32 cellular contexts compared by ENCODE assay signal in genomic region chr10:48195803-48196202, GRCh38.
"Had no signal": no experiment of that assay in that cellular context is flagged by ENCODE, and none has a peak within 500 bp of the region (broad histone marks: within the 10 kb centered on the region; RNA-seq: fewer than 3 reads in every experiment).

No MANE protein-coding gene starts in this region.

- H3K9me3 Mint-ChIP-seq: activated CD8-positive, alpha-beta T cell treated with anti-CD3 and anti-CD28 coated beads for 36 hours; activated naive CD4-positive, alpha-beta T cell treated with anti-CD3 and anti-CD28 coated beads, Interleukin-2, amount 10 ng/mL, durations not matched to agents 7 days and 5 days; activated T-cell treated with anti-CD3 and anti-CD28 coated beads, Interleukin-2, amount 50 U/mL, for 24 hours; T-helper 2 cell treated with Interferon-gamma antibody and Interleukin-4, amounts not matched to agents 5 μg/mL and 100 μg/mL, for 36 hours had no signal

- H3K27me3 Mint-ChIP-seq: activated B cell treated with CpG ODN at 0.5 μM for 24 hours; activated CD8-positive, alpha-beta T cell treated with anti-CD3 and anti-CD28 coated beads for 36 hours; activated naive CD4-positive, alpha-beta T cell treated with anti-CD3 and anti-CD28 coated beads, Interleukin-2, amount 10 ng/mL, durations not matched to agents 7 days and 5 days; activated naive CD8-positive, alpha-beta T cell treated with anti-CD3 and anti-CD28 coated beads, Interleukin-2, amount 10 ng/mL, durations not matched to agents 7 days and 5 days; activated T-cell treated with anti-CD3 and anti-CD28 coated beads, Interleukin-2, amount 50 U/mL, for 24 hours had no signal

- H3K4me1 ChIP-seq: ascending aorta, breast epithelium, esophagus muscularis mucosa, foreskin keratinocyte, gastrocnemius medialis had no signal

- H3K36me3 ChIP-seq: ascending aorta, breast epithelium, cardiac muscle cell, colonic mucosa, esophagus muscularis mucosa, gastrocnemius medialis, heart left ventricle had no signal

- H3K4me3 Mint-ChIP-seq: activated B cell treated with CpG ODN at 0.5 μM for 24 hours; activated CD8-positive, alpha-beta T cell treated with anti-CD3 and anti-CD28 coated beads for 36 hours; activated naive CD4-positive, alpha-beta T cell treated with anti-CD3 and anti-CD28 coated beads, Interleukin-2, amount 10 ng/mL, durations not matched to agents 7 days and 5 days; activated naive CD8-positive, alpha-beta T cell treated with anti-CD3 and anti-CD28 coated beads, Interleukin-2, amount 10 ng/mL, durations not matched to agents 7 days and 5 days; activated T-cell treated with anti-CD3 and anti-CD28 coated beads, Interleukin-2, amount 50 U/mL, for 24 hours; activated T-cell treated with anti-CD3 and anti-CD28 coated beads, Interleukin-2, amount 50 U/mL, for 72 hours; brain; T-helper 17 cell; T-helper 2 cell treated with Interferon-gamma antibody and Interleukin-4, amounts not matched to agents 5 μg/mL and 100 μg/mL, for 36 hours had no signal

- H3K36me3 Mint-ChIP-seq: activated naive CD4-positive, alpha-beta T cell treated with anti-CD3 and anti-CD28 coated beads, Interleukin-2, amount 10 ng/mL, durations not matched to agents 7 days and 5 days; activated naive CD4-positive, alpha-beta T cell treated with anti-CD3 and anti-CD28 coated beads, Interleukin-2, amount 50 U/mL, for 72 hours; activated naive CD8-positive, alpha-beta T cell treated with anti-CD3 and anti-CD28 coated beads, Interleukin-2, amount 10 ng/mL, durations not matched to agents 7 days and 5 days; brain had no signal

- H3K27me3 ChIP-seq: ascending aorta, breast epithelium, cardiac muscle cell, colonic mucosa, esophagus muscularis mucosa, gastrocnemius medialis, heart left ventricle had no signal

- H3K4me1 Mint-ChIP-seq: activated naive CD4-positive, alpha-beta T cell treated with anti-CD3 and anti-CD28 coated beads, Interleukin-2, amount 10 ng/mL, durations not matched to agents 7 days and 5 days; activated naive CD8-positive, alpha-beta T cell treated with anti-CD3 and anti-CD28 coated beads, Interleukin-2, amount 10 ng/mL, durations not matched to agents 7 days and 5 days; T-helper 17 cell had no signal

- DNase-seq: activated B cell treated with CpG ODN at 0.5 μM for 24 hours; activated CD4-positive, alpha-beta T cell treated with anti-CD3 and anti-CD28 coated beads for 48 hours; activated CD4-positive, alpha-beta T cell treated with anti-CD3 and anti-CD28 coated beads, Interleukin-2, amount 50 U/mL, for 1 hour; activated CD4-positive, alpha-beta T cell treated with anti-CD3 and anti-CD28 coated beads, Interleukin-2, amount 50 U/mL, for 48 hours; activated CD8-positive, alpha-beta memory T cell treated with anti-CD3 and anti-CD28 coated beads for 24 hours; activated CD8-positive, alpha-beta T cell treated with anti-CD3 and anti-CD28 coated beads for 36 hours; activated gamma-delta T cell; activated naive CD4-positive, alpha-beta T cell; activated naive CD4-positive, alpha-beta T cell treated with anti-CD3 and anti-CD28 coated beads, Interleukin-2, amount 10 ng/mL, durations not matched to agents 7 days and 5 days; activated naive CD8-positive, alpha-beta T cell treated with anti-CD3 and anti-CD28 coated beads, Interleukin-2, amount 10 ng/mL, durations not matched to agents 7 days and 5 days; activated T-cell treated with anti-CD3 and anti-CD28 coated beads for 4 hours; activated T-cell treated with anti-CD3 and anti-CD28 coated beads, Interleukin-2, amount 50 U/mL, for 24 hours; activated T-cell treated with anti-CD3 and anti-CD28 coated beads, Interleukin-2, amount 50 U/mL, for 72 hours; central memory CD4-positive, alpha-beta T cell; cerebellar nuclear complex; colonic mucosa; effector CD8-positive, alpha-beta T cell; erythroblast; foreskin keratinocyte; gastrocnemius medialis; glutamatergic neuron; heart left ventricle; T-helper 1 cell; T-helper 17 cell; T1000 had no signal

- H3K27ac Mint-ChIP-seq: activated B cell treated with CpG ODN at 0.5 μM for 24 hours; activated CD8-positive, alpha-beta T cell treated with anti-CD3 and anti-CD28 coated beads for 36 hours; activated naive CD4-positive, alpha-beta T cell treated with anti-CD3 and anti-CD28 coated beads, Interleukin-2, amount 10 ng/mL, durations not matched to agents 7 days and 5 days; activated naive CD4-positive, alpha-beta T cell treated with anti-CD3 and anti-CD28 coated beads, Interleukin-2, amount 50 U/mL, for 72 hours; activated naive CD8-positive, alpha-beta T cell treated with anti-CD3 and anti-CD28 coated beads, Interleukin-2, amount 10 ng/mL, durations not matched to agents 7 days and 5 days; activated T-cell treated with anti-CD3 and anti-CD28 coated beads, Interleukin-2, amount 50 U/mL, for 24 hours; activated T-cell treated with anti-CD3 and anti-CD28 coated beads, Interleukin-2, amount 50 U/mL, for 72 hours; brain; T-helper 17 cell; T-helper 2 cell treated with Interferon-gamma antibody and Interleukin-4, amounts not matched to agents 5 μg/mL and 100 μg/mL, for 36 hours had no signal

- H3K4me3 ChIP-seq: ascending aorta, breast epithelium, cardiac muscle cell, colonic mucosa, esophagus muscularis mucosa, gastrocnemius medialis, heart left ventricle had no signal

- H3K27ac ChIP-seq: ascending aorta, breast epithelium, cardiac muscle cell, colonic mucosa, esophagus muscularis mucosa, foreskin keratinocyte, gastrocnemius medialis, heart left ventricle had no signal

- H3K9me3 ChIP-seq: ascending aorta, breast epithelium, colonic mucosa, esophagus muscularis mucosa, gastrocnemius medialis, heart left ventricle had no signal
